In the genomic region with DNA sequence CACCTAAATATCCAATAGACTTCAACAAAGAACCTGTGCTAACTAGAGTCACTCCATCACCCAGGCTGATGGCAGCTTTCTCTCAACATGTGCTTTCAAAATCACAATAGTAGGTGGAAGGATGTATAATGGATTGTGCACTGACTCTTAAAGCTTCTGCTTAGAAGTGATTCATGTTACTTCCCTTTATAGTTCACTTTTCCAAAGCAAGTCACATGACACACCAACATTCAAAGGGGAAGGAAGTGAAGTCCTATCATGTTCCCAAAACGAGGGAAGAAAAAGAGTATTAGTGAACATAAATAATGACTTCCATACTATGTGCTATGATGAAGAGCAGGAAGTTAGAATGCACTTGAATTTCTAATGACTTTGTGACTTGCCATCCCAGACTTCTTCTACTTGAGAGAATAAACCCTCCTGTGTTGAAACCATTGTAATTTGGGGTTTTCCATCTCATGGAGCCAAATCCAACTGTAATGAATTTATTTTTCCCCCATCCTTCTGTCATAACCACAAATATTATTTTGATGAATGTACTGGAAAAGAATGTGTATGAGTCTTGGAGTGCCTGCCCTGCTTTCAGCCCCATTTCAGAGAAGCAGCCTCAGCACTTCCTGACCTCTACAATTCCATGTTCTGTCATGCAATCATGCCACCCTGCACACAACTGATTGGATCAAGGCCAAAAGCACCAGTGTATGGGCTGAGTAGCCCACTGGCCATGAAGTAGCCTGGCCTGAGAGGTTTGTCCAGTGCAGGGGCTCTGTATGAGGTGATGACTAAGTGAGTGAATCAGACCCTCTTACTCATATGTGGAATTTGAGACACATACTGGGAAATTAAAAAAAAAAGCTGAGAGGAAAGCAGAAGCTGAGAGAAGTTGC, we compare ENCODE assay signal across 11 cellular contexts.
DNase-seq lines count a peak whose midpoint lies in the region; ATAC-seq and TF ChIP-seq lines count a peak whose summit lies in the region.
"Had no signal": no experiment of that assay in that cellular context is flagged by ENCODE, and none has a peak within 500 bp of the region (broad histone marks: within the 10 kb centered on the region; RNA-seq: fewer than 3 reads in every experiment).

No MANE protein-coding gene starts in this region.

- H3K27me3 ChIP-seq in AG04450 (ENCODE audit: control insufficient read depth, insufficient read depth, low read length): no peaks in the 10 kb centered on the region

- no peak for ATAC-seq in GM18861 (IDR thresholded peaks at IDR 0.05; ENCODE audit: unreplicated experiment)

- DNase-seq in AG04450 (ENCODE audit: low read depth, low spot score): peak; percentile 75
- DNase-seq in amniotic epithelial cell (ENCODE audit: low read depth): peak; percentile 92
- peak; percentile 98 for DNase-seq in kidney glomerular epithelial cell (lab: John Stamatoyannopoulos, UW)
- DNase-seq in activated effector memory CD4-positive, alpha-beta T cell treated with anti-CD3 and anti-CD28 coated beads, Interleukin-2, amount 50 U/mL, for 16 hours: no peak
- DNase-seq in activated CD4-positive, alpha-beta T cell treated with anti-CD3 and anti-CD28 coated beads for 4 hours: no peak
- DNase-seq in nucleus accumbens (lab: John Stamatoyannopoulos, UW): no peak
- DNase-seq: DND-41, hypothalamus, NCI-H446 treated with DMSO at 0.1 percent for 48 hours had no signal

- POLR2A ChIA-PET in AG04450 (lab: Yijun Ruan, JAX) (no interaction called here), HEK293 (lab: Yijun Ruan, JAX) (no interaction called here)

- H3K9me3 ChIP-seq in AG04450 (ENCODE audit: control insufficient read depth, insufficient read depth, low read length) (no peaks in the 10 kb centered on the region), HEK293 (ENCODE audit: control insufficient read depth, insufficient read depth, low read depth, low read length) (no peaks in the 10 kb centered on the region)

- CTCF ChIA-PET in AG04450 (lab: Charles Lee): interaction anchor here (0.6 kb wide), 1 partner anchor 14 kb away, joined by 3 read pairs; no protein-coding TSS in a partner anchor
- CTCF ChIA-PET in HEK293 (lab: Yijun Ruan, JAX): interaction anchor here (1.4 kb wide), 1 partner anchor 723 kb away, joined by 4 read pairs; no protein-coding TSS in a partner anchor

- H3K36me3 ChIP-seq in HEK293 (ENCODE audit: control insufficient read depth in 2 of 2, insufficient read depth in 1 of 2, low read length in 2 of 2): no peaks in the 10 kb centered on the region

- no peak overlapping the region for H3K4me3 ChIP-seq in AG04450 (ENCODE audit: low read depth, low read length)
- no peak overlapping the region for H3K4me3 ChIP-seq in HEK293 (ENCODE audit: low read depth, low read length)

- peak overlapping the region; percentile 25 for H3K27ac ChIP-seq in AG04450 (ENCODE audit: low read depth, low read length)
- H3K27ac ChIP-seq in HEK293 (ENCODE audit: extremely low read depth, low read depth, low read length): no peak overlapping the region

- TF ChIP-seq CTCF in AG04450 (IDR thresholded peaks at IDR 0.05; ENCODE audit: low read depth, low read length) (no peak), HEK293 (tag by site-specific recombination; IDR thresholded peaks at IDR 0.05) (no peak)

- H3K4me1 ChIP-seq in HEK293 (ENCODE audit: control insufficient read depth, insufficient read depth, low read length): 0 out of 2 replicates have a peak, but pooled peaks cover 3% of the 10 kb centered on the region

TF ChIP-seq in HEK293, 187 proteins besides CTCF, POLR2A, EP300 and RAD21:
- TF ChIP-seq ZBTB1 (tag by site-specific recombination; IDR thresholded peaks at IDR 0.05): no peak
- TF ChIP-seq ZNF394 (tag by site-specific recombination; IDR thresholded peaks at IDR 0.05; ENCODE audit: borderline replicate concordance): peak; percentile 47; the same call in 1 of the 2 replicates
- TF ChIP-seq, protein P1, sequence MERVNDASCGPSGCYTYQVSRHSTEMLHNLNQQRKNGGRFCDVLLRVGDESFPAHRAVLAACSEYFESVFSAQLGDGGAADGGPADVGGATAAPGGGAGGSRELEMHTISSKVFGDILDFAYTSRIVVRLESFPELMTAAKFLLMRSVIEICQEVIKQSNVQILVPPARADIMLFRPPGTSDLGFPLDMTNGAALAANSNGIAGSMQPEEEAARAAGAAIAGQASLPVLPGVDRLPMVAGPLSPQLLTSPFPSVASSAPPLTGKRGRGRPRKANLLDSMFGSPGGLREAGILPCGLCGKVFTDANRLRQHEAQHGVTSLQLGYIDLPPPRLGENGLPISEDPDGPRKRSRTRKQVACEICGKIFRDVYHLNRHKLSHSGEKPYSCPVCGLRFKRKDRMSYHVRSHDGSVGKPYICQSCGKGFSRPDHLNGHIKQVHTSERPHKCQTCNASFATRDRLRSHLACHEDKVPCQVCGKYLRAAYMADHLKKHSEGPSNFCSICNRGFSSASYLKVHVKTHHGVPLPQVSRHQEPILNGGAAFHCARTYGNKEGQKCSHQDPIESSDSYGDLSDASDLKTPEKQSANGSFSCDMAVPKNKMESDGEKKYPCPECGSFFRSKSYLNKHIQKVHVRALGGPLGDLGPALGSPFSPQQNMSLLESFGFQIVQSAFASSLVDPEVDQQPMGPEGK (tag by site-specific recombination; IDR thresholded peaks at IDR 0.05): no peak
- TF ChIP-seq, protein P2, sequence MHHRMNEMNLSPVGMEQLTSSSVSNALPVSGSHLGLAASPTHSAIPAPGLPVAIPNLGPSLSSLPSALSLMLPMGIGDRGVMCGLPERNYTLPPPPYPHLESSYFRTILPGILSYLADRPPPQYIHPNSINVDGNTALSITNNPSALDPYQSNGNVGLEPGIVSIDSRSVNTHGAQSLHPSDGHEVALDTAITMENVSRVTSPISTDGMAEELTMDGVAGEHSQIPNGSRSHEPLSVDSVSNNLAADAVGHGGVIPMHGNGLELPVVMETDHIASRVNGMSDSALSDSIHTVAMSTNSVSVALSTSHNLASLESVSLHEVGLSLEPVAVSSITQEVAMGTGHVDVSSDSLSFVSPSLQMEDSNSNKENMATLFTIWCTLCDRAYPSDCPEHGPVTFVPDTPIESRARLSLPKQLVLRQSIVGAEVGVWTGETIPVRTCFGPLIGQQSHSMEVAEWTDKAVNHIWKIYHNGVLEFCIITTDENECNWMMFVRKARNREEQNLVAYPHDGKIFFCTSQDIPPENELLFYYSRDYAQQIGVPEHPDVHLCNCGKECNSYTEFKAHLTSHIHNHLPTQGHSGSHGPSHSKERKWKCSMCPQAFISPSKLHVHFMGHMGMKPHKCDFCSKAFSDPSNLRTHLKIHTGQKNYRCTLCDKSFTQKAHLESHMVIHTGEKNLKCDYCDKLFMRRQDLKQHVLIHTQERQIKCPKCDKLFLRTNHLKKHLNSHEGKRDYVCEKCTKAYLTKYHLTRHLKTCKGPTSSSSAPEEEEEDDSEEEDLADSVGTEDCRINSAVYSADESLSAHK (tag by site-specific recombination; IDR thresholded peaks at IDR 0.05): no peak
- no peak for TF ChIP-seq ZNF658 (tag by site-specific recombination; IDR thresholded peaks at IDR 0.05)

Comparison
In these comparisons a context has a peak if more than half of its experiments do, and no peak if none do; other contexts are left out.
1. DNase-seq: peak in AG04450 (single experiment), amniotic epithelial cell (single experiment) and kidney glomerular epithelial cell (single experiment); none in activated effector memory CD4-positive, alpha-beta T cell treated with anti-CD3 and anti-CD28 coated beads, Interleukin-2, amount 50 U/mL, for 16 hours (single experiment), activated CD4-positive, alpha-beta T cell treated with anti-CD3 and anti-CD28 coated beads for 4 hours (0 of 2) and nucleus accumbens (0 of 56).